ENCODE assay signal across 8 cellular contexts in genomic region chr3:2098398-2099027, GRCh38. TPM values are rescaled to one million over a fixed set of nuclear protein-coding genes. Genes with fewer than 3 reads are reported as not detected.
A peak's percentile ranks its signal among the peaks of the same experiment; 100 is the strongest.
DNase-seq lines count a peak whose midpoint lies in the region; ATAC-seq and TF ChIP-seq lines count a peak whose summit lies in the region.

Gene CNTN4, plus strand, starts transcription at chr3:2098866.

- peaks cover 6% of the 10 kb centered on the region for H3K27me3 ChIP-seq in lung (ENCODE audit: control insufficient read depth, insufficient read depth)

- peaks cover 0 to 7% of the 10 kb centered on the region in 2 donors for H3K4me1 ChIP-seq in lung (ENCODE audit: control insufficient read depth in 2 of 2, insufficient read depth in 2 of 2, low read length in 2 of 2)

- ATAC-seq in lung (ENCODE audit: insufficient read depth, low FRiP score) (peak; percentile 79), GM21825 (IDR thresholded peaks at IDR 0.05; ENCODE audit: unreplicated experiment) (no peak)

- DNase-seq in activated T-cell treated with anti-CD3 and anti-CD28 coated beads for 24 hours (ENCODE audit: low read depth) (peak; percentile 12), activated T-cell treated with anti-CD3 and anti-CD28 coated beads for 4 hours (no peak), NCI-H460 (ENCODE audit: extremely low read depth, low read depth) (peak; percentile 45), caudate nucleus (lab: John Stamatoyannopoulos, UW) (peak in 52 of 61 donors; percentile 16 to 93 (median 62)), lung (ENCODE audit: low spot score) (peak; percentile 76), substantia nigra (lab: John Stamatoyannopoulos, UW) (peak in 27 of 49 donors; percentile 1 to 87 (median 14)), foreskin melanocyte (no peak)

- peak within 1 kb of the TSS; percentile 58 for H3K4me3 ChIP-seq in lung

- peaks cover 0 to 2% of the 10 kb centered on the region in 2 donors for H3K9me3 ChIP-seq in lung (ENCODE audit: control insufficient read depth in 2 of 2, insufficient read depth in 1 of 2, low read length in 1 of 2)

- 1% methylated on average over 67 to 86 of the region's 86 CpGs for WGBS in lung, 2 donors

- no peak for TF ChIP-seq CTCF in lung (IDR thresholded peaks at IDR 0.05; ENCODE audit: control extremely low read depth, extremely low read depth)

- no peaks in the 10 kb centered on the region for H3K36me3 ChIP-seq in lung (ENCODE audit: control insufficient read depth in 2 of 2, insufficient read depth in 2 of 2, low read length in 2 of 2)

- H3K27ac ChIP-seq in caudate nucleus (ENCODE audit: low read depth, low read length) (peak within 1 kb of the TSS; percentile 16), lung (ENCODE audit: low read depth in 1 of 2, low read length in 1 of 2) (peak within 1 kb of the TSS in 1 of 2 donors; percentile 65), substantia nigra (ENCODE audit: low read depth, low read length, poor library complexity, severe bottlenecking) (no peak within 1 kb of the TSS)

RNA-seq across cellular contexts. Expression of gene CNTN4, which starts in this region (rescaled TPM):
- 1.6 and 2.1 TPM in 2 replicates for total RNA-seq in NCI-H460 (2014; rRNA removed; shearing (Covaris generic))
- polyA plus RNA-seq in NCI-H460 (2014; cell fraction: nucleus; rRNA removed): not detected in 2 replicates
- 10 to 100 TPM in 1 of 2 donors, 1 to 10 TPM in 1; 8.9 to 30.7 TPM for total RNA-seq in lung
- polyA plus RNA-seq in lung: 1 to 10 TPM; 1.5 to 2.6 TPM

Comparison
In these comparisons a context has a peak if more than half of its experiments do, and no peak if none do; other contexts are left out.
1. DNase-seq: peak in activated T-cell treated with anti-CD3 and anti-CD28 coated beads for 24 hours (single experiment), NCI-H460 (single experiment), caudate nucleus (52 of 61), lung (single experiment) and substantia nigra (27 of 49); none in activated T-cell treated with anti-CD3 and anti-CD28 coated beads for 4 hours (single experiment) and foreskin melanocyte (single experiment).